1 cellular context compared by ENCODE assay signal in genomic region chrX:65196758-65197371, GRCh38.
A peak's percentile ranks its signal among the peaks of the same experiment; 100 is the strongest.
TF ChIP-seq lines count a peak whose summit lies in the region.

No MANE protein-coding gene starts in this region.

TF ChIP-seq in HepG2, 621 proteins besides CTCF, POLR2A, EP300 and RAD21 (continued from another document):
- TF ChIP-seq IKZF1 (IDR thresholded peaks at IDR 0.05) (no peak), CSRNP1 (CRISPR knock-in tag; IDR thresholded peaks at IDR 0.05) (no peak), ZNF138 (CRISPR knock-in tag; IDR thresholded peaks at IDR 0.05; ENCODE audit: low read depth) (no peak), RELA (CRISPR knock-in tag; IDR thresholded peaks at IDR 0.05) (no peak), HOMEZ (CRISPR knock-in tag; IDR thresholded peaks at IDR 0.05; ENCODE audit: low read depth) (peak; percentile 50; the same call in 1 of the 2 replicates), NFIB (CRISPR knock-in tag; IDR thresholded peaks at IDR 0.05; ENCODE audit: borderline replicate concordance) (no peak), ZNF652 (CRISPR knock-in tag; IDR thresholded peaks at IDR 0.05; ENCODE audit: borderline replicate concordance, low read depth) (peak; percentile 89), TMF1 (CRISPR knock-in tag; IDR thresholded peaks at IDR 0.05; ENCODE audit: low read depth) (no peak), HINFP (CRISPR knock-in tag; IDR thresholded peaks at IDR 0.05; ENCODE audit: low read depth) (peak; percentile 95), YY1 (IDR thresholded peaks at IDR 0.05; ENCODE audit: insufficient read depth, insufficient replicate concordance, low read depth, low read length) (peak; percentile 52), ATF1 (CRISPR knock-in tag; IDR thresholded peaks at IDR 0.05) (no peak), RBM39 (IDR thresholded peaks at IDR 0.05; ENCODE audit: low read depth, low read length, poor library complexity, severe bottlenecking) (no peak), ZBTB21 (CRISPR knock-in tag; IDR thresholded peaks at IDR 0.05) (no peak), FOXO1 (CRISPR knock-in tag; IDR thresholded peaks at IDR 0.05) (peak; percentile 16; the same call in 1 of the 2 replicates), ZNF12 (CRISPR knock-in tag; IDR thresholded peaks at IDR 0.05) (0 out of 2 replicates have a peak, but pooled peaks have one; percentile 34), WIZ (CRISPR knock-in tag; IDR thresholded peaks at IDR 0.05) (no peak), SRY (CRISPR knock-in tag; IDR thresholded peaks at IDR 0.05) (no peak), TRIM24 (CRISPR knock-in tag; IDR thresholded peaks at IDR 0.05) (no peak), HNRNPK (IDR thresholded peaks at IDR 0.05; ENCODE audit: low read depth, low read length, poor library complexity, severe bottlenecking) (no peak), ZNF124 (CRISPR knock-in tag; IDR thresholded peaks at IDR 0.05) (no peak), ZNF292 (CRISPR knock-in tag; IDR thresholded peaks at IDR 0.05; ENCODE audit: borderline replicate concordance, low read depth) (peak; percentile 71; the same call in 1 of the 2 replicates), ZNF276 (CRISPR knock-in tag; IDR thresholded peaks at IDR 0.05; ENCODE audit: low read depth) (no peak), ZFX (CRISPR knock-in tag; IDR thresholded peaks at IDR 0.05; ENCODE audit: low read depth) (no peak), DMAP1 (CRISPR knock-in tag; IDR thresholded peaks at IDR 0.05) (no peak), RXRA (CRISPR knock-in tag; IDR thresholded peaks at IDR 0.05) (no peak), MAFK (conservative IDR thresholded peaks at IDR 0.05 in 1 of 2, IDR thresholded peaks at IDR 0.05 in 1 of 2; ENCODE audit: low read length in 2 of 2) (no peak), ZSCAN29 (CRISPR knock-in tag; conservative IDR thresholded peaks at IDR 0.05) (no peak), ZNF775 (CRISPR knock-in tag; IDR thresholded peaks at IDR 0.05; ENCODE audit: borderline replicate concordance) (no peak), KMT2B (CRISPR knock-in tag; IDR thresholded peaks at IDR 0.05) (0 out of 2 replicates have a peak, but pooled peaks have one; percentile 26), ZFP36L1 (CRISPR knock-in tag; IDR thresholded peaks at IDR 0.05) (no peak), XRCC5 (optimal IDR thresholded peaks at IDR 0.05; ENCODE audit: low read length) (peak; percentile 60), ZSCAN25 (CRISPR knock-in tag; IDR thresholded peaks at IDR 0.05) (peak; percentile 78; the same call in 1 of the 2 replicates), PAXIP1 (CRISPR knock-in tag; conservative IDR thresholded peaks at IDR 0.05) (peak; percentile 66), ETV5 (CRISPR knock-in tag; IDR thresholded peaks at IDR 0.05; ENCODE audit: borderline replicate concordance) (peak; percentile 21; the same call in 1 of the 2 replicates), KLF16 (CRISPR knock-in tag; IDR thresholded peaks at IDR 0.05) (0 out of 4 replicates have a peak, but pooled peaks of 1 of the 2 experiments have one; percentile 16), ZNF20 (CRISPR knock-in tag; IDR thresholded peaks at IDR 0.05) (no peak), CENPBD1 (CRISPR knock-in tag; IDR thresholded peaks at IDR 0.05; ENCODE audit: borderline replicate concordance, low read depth) (no peak)
- TF ChIP-seq, protein P1, sequence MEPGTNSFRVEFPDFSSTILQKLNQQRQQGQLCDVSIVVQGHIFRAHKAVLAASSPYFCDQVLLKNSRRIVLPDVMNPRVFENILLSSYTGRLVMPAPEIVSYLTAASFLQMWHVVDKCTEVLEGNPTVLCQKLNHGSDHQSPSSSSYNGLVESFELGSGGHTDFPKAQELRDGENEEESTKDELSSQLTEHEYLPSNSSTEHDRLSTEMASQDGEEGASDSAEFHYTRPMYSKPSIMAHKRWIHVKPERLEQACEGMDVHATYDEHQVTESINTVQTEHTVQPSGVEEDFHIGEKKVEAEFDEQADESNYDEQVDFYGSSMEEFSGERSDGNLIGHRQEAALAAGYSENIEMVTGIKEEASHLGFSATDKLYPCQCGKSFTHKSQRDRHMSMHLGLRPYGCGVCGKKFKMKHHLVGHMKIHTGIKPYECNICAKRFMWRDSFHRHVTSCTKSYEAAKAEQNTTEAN (CRISPR knock-in tag; conservative IDR thresholded peaks at IDR 0.05) = no peak
- TF ChIP-seq, protein P2, sequence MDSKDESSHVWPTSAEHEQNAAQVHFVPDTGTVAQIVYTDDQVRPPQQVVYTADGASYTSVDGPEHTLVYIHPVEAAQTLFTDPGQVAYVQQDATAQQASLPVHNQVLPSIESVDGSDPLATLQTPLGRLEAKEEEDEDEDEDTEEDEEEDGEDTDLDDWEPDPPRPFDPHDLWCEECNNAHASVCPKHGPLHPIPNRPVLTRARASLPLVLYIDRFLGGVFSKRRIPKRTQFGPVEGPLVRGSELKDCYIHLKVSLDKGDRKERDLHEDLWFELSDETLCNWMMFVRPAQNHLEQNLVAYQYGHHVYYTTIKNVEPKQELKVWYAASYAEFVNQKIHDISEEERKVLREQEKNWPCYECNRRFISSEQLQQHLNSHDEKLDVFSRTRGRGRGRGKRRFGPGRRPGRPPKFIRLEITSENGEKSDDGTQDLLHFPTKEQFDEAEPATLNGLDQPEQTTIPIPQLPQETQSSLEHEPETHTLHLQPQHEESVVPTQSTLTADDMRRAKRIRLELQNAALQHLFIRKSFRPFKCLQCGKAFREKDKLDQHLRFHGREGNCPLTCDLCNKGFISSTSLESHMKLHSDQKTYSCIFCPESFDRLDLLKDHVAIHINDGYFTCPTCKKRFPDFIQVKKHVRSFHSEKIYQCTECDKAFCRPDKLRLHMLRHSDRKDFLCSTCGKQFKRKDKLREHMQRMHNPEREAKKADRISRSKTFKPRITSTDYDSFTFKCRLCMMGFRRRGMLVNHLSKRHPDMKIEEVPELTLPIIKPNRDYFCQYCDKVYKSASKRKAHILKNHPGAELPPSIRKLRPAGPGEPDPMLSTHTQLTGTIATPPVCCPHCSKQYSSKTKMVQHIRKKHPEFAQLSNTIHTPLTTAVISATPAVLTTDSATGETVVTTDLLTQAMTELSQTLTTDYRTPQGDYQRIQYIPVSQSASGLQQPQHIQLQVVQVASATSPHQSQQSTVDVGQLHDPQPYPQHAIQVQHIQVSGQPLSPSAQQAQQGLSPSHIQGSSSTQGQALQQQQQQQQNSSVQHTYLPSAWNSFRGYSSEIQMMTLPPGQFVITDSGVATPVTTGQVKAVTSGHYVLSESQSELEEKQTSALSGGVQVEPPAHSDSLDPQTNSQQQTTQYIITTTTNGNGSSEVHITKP (CRISPR knock-in tag; IDR thresholded peaks at IDR 0.05; ENCODE audit: low read depth) = no peak
- TF ChIP-seq, protein P3, sequence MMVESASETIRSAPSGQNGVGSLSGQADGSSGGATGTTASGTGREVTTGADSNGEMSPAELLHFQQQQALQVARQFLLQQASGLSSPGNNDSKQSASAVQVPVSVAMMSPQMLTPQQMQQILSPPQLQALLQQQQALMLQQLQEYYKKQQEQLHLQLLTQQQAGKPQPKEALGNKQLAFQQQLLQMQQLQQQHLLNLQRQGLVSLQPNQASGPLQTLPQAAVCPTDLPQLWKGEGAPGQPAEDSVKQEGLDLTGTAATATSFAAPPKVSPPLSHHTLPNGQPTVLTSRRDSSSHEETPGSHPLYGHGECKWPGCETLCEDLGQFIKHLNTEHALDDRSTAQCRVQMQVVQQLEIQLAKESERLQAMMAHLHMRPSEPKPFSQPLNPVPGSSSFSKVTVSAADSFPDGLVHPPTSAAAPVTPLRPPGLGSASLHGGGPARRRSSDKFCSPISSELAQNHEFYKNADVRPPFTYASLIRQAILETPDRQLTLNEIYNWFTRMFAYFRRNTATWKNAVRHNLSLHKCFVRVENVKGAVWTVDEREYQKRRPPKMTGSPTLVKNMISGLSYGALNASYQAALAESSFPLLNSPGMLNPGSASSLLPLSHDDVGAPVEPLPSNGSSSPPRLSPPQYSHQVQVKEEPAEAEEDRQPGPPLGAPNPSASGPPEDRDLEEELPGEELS (CRISPR knock-in tag; IDR thresholded peaks at IDR 0.05) = peak; percentile 63
